In genomic region chr20:31508517-31509244, GRCh38 we compare ENCODE assay signal across 25 cellular contexts. TPM values are rescaled to one million over a fixed set of nuclear protein-coding genes. Genes with fewer than 3 reads are reported as not detected.
A peak's percentile ranks its signal among the peaks of the same experiment; 100 is the strongest.
DNase-seq lines count a peak whose midpoint lies in the region; ATAC-seq and TF ChIP-seq lines count a peak whose summit lies in the region.
"Had no signal": no experiment of that assay in that cellular context is flagged by ENCODE, and none has a peak within 500 bp of the region (broad histone marks: within the 10 kb centered on the region; RNA-seq: fewer than 3 reads in every experiment).

No MANE protein-coding gene starts in this region.

- H2AFZ ChIP-seq in GM23338 (peak overlapping the region; percentile 56), mesenchymal stem cell (ENCODE audit: low read depth, low read length) (no peak overlapping the region)
- H2AFZ ChIP-seq: PC-9 had no signal

- peaks cover 16% of the 10 kb centered on the region for H3K27me3 Mint-ChIP-seq in GM23338 (ENCODE audit: insufficient read depth, low read depth, poor library complexity)
- peaks cover 20% of the 10 kb centered on the region for H3K27me3 Mint-ChIP-seq in WTC11 (ENCODE audit: low read depth)

- H3K4me1 ChIP-seq in GM23338 (ENCODE audit: insufficient read depth) = peaks cover 8% of the 10 kb centered on the region
- H3K4me1 ChIP-seq in mesenchymal stem cell (ENCODE audit: control insufficient read depth, insufficient read depth, low read depth, low read length) = peaks cover 1% of the 10 kb centered on the region
- H3K4me1 ChIP-seq: HAP-1 had no signal

- no peak overlapping the region for H2BK15ac ChIP-seq in mesenchymal stem cell (ENCODE audit: low read depth, poor library complexity, severe bottlenecking)

- H3K79me2 ChIP-seq in GM23338 (replicated peaks; ENCODE audit: insufficient read depth) = no peaks in the 10 kb centered on the region

- H3K9me3 Mint-ChIP-seq in GM23338 (peaks cover 50% of the 10 kb centered on the region), WTC11 (peaks cover 18% of the 10 kb centered on the region)

- no peak overlapping the region for H3K23ac ChIP-seq in mesenchymal stem cell (ENCODE audit: low read length in 2 of 2)

- ATAC-seq in GM23338 (no peak), WTC11 (peak; percentile 52), GM18519 (IDR thresholded peaks at IDR 0.05; ENCODE audit: low FRiP score, unreplicated experiment) (no peak)
- ATAC-seq: T-helper 17 cell had no signal

- H3K4me3 ChIP-seq in GM23338 (no peak overlapping the region), mesenchymal stem cell (ENCODE audit: insufficient read depth in 1 of 2, low read depth in 1 of 2, low read length in 2 of 2) (no peak overlapping the region)
- H3K4me3 ChIP-seq: HAP-1, PC-9, SK-N-MC had no signal

- H2BK5ac ChIP-seq in mesenchymal stem cell (ENCODE audit: low read depth, low read length, poor library complexity, severe bottlenecking) = peak overlapping the region; percentile 9

- H3K27ac Mint-ChIP-seq in GM23338 = no peak overlapping the region
- no peak overlapping the region for H3K27ac Mint-ChIP-seq in WTC11
- H3K27ac Mint-ChIP-seq: HFFc6, T-helper 17 cell had no signal

- H3K36me3 Mint-ChIP-seq in GM23338 (ENCODE audit: low read depth) = no peaks in the 10 kb centered on the region; the same call in 2 of the 3 replicates
- no peaks in the 10 kb centered on the region for H3K36me3 Mint-ChIP-seq in WTC11

- peaks cover 5% of the 10 kb centered on the region for H3K9me3 ChIP-seq in mesenchymal stem cell (ENCODE audit: control insufficient read depth, low read length)
- H3K9me3 ChIP-seq: HAP-1 had no signal

- H3K27me3 ChIP-seq in GM23338 (ENCODE audit: insufficient read depth) (no peaks in the 10 kb centered on the region), mesenchymal stem cell (ENCODE audit: control insufficient read depth in 1 of 2, insufficient read depth in 1 of 2, low read length in 2 of 2) (no peaks in the 10 kb centered on the region)

- CTCF ChIA-PET in WTC11 (lab: Charles Lee) = no interaction called here

- H3K4me1 Mint-ChIP-seq in GM23338 (no peaks in the 10 kb centered on the region; the same call in 2 of the 3 replicates), WTC11 (no peaks in the 10 kb centered on the region)

- H3K79me1 ChIP-seq in mesenchymal stem cell (replicated peaks; ENCODE audit: low read length, poor library complexity, severe bottlenecking) = no peaks in the 10 kb centered on the region

- H2AK5ac ChIP-seq in mesenchymal stem cell (ENCODE audit: low read length, severe bottlenecking) = no peak overlapping the region

- peak; percentile 17 for DNase-seq in NCI-H82 (lab: John Stamatoyannopoulos, UW)
- DNase-seq in NCI-H82 treated with DMSO at 0.1 percent for 48 hours (lab: John Stamatoyannopoulos, UW; ENCODE audit: unreplicated experiment) = no peak
- DNase-seq in GM23338 (ENCODE audit: low spot score) = no peak
- no peak for DNase-seq in WTC11 (ENCODE audit: low spot score)
- no peak for DNase-seq in mesenchymal stem cell
- DNase-seq in NCI-H2196 treated with DMSO at 0.1 percent for 48 hours (lab: John Stamatoyannopoulos, UW; ENCODE audit: unreplicated experiment) = no peak
- DNase-seq: C1 segment of cervical spinal cord; CD4-positive, alpha-beta memory T cell; COR-L47; DMS 273 treated with DMSO at 0.1 percent for 48 hours; GOT3; HFFc6; MM.1S; NCI-H2029; NK-92 treated with Interleukin-12 subunit alpha and Interleukin-12 subunit beta, amount 100 ng/mL, for 24 hours; PC-9; RPMI8226; SIG-M5; T-helper 17 cell had no signal

- no peaks in the 10 kb centered on the region for H3K36me3 ChIP-seq in GM23338 (ENCODE audit: insufficient read depth)
- no peaks in the 10 kb centered on the region for H3K36me3 ChIP-seq in mesenchymal stem cell (ENCODE audit: control insufficient read depth in 1 of 2, insufficient read depth in 2 of 2, low read depth in 1 of 2, low read length in 2 of 2)
- H3K36me3 ChIP-seq: HAP-1 had no signal

- H3K4me2 ChIP-seq in GM23338 (no peak overlapping the region), mesenchymal stem cell (ENCODE audit: low read length, poor library complexity, severe bottlenecking) (no peak overlapping the region)
- H3K4me2 ChIP-seq: KMS-11, PC-9 had no signal

- H3K4me3 Mint-ChIP-seq in GM23338 = no peak overlapping the region
- H3K4me3 Mint-ChIP-seq in WTC11 = no peak overlapping the region
- H3K4me3 Mint-ChIP-seq: CD4-positive, alpha-beta memory T cell; HFFc6; T-helper 17 cell had no signal

- H4K20me1 ChIP-seq in GM23338 (replicated peaks; ENCODE audit: insufficient read depth) = no peaks in the 10 kb centered on the region

- peaks cover 3% of the 10 kb centered on the region; the same call in 1 of the 2 replicates for H3F3A ChIP-seq in GM23338 (replicated peaks; ENCODE audit: low read depth)

- no peak overlapping the region for H3K18ac ChIP-seq in mesenchymal stem cell (ENCODE audit: low read depth in 1 of 2, low read length in 2 of 2)

- H3K9me2 ChIP-seq in GM23338 (ENCODE audit: insufficient read depth) = no peaks in the 10 kb centered on the region

- H4K91ac ChIP-seq in mesenchymal stem cell (ENCODE audit: low read length) = no peak overlapping the region

- H3K27ac ChIP-seq in GM23338 (ENCODE audit: low read depth) (no peak overlapping the region), mesenchymal stem cell (ENCODE audit: low read length, poor library complexity, severe bottlenecking) (no peak overlapping the region)
- H3K27ac ChIP-seq: KMS-11, PC-9, SK-N-MC had no signal

- no peak overlapping the region for H4K8ac ChIP-seq in mesenchymal stem cell (ENCODE audit: low read length)

- no peak overlapping the region for H3K9ac ChIP-seq in mesenchymal stem cell (ENCODE audit: low read length)
- H3K9ac ChIP-seq: KMS-11 had no signal

- POLR2A ChIA-PET in WTC11 (lab: Charles Lee) = no interaction called here

- H2BK120ac ChIP-seq in mesenchymal stem cell (ENCODE audit: low read depth, low read length) = no peak overlapping the region

- TF ChIP-seq CTCF in GM23338 (conservative IDR thresholded peaks at IDR 0.05; ENCODE audit: low read depth in 2 of 2) (0 out of 4 replicates have a peak, but pooled peaks of 1 of the 2 experiments have one; percentile 9), WTC11 (IDR thresholded peaks at IDR 0.05) (no peak)

- no peak overlapping the region for H3K4ac ChIP-seq in mesenchymal stem cell (ENCODE audit: low read depth in 1 of 2, low read length in 2 of 2)

- H3K14ac ChIP-seq in mesenchymal stem cell (ENCODE audit: low read length in 2 of 2) = no peak overlapping the region

- no peak overlapping the region for H2BK12ac ChIP-seq in mesenchymal stem cell (ENCODE audit: low read length in 2 of 2)

- WGBS in mesenchymal stem cell = 70% methylated on average over 5 of the region's 5 CpGs

TF ChIP-seq in GM23338, 12 proteins besides CTCF, POLR2A, EP300 and RAD21:
- no peak for TF ChIP-seq EZH2 (IDR thresholded peaks at IDR 0.05; ENCODE audit: low read depth, unreplicated experiment)
- TF ChIP-seq NANOG (IDR thresholded peaks at IDR 0.05; ENCODE audit: borderline replicate concordance) = no peak
- no peak for TF ChIP-seq ETS1 (IDR thresholded peaks at IDR 0.05)
- no peak for TF ChIP-seq POLR2AphosphoS5 (IDR thresholded peaks at IDR 0.05; ENCODE audit: low read depth)
TF ChIP-seq in GM23338: peak in this region for 0.

TF ChIP-seq in WTC11, 78 proteins besides CTCF, POLR2A, EP300 and RAD21:
- TF ChIP-seq MLX (CRISPR knock-in tag; IDR thresholded peaks at IDR 0.05) (no peak), ELF4 (CRISPR knock-in tag; IDR thresholded peaks at IDR 0.05; ENCODE audit: low read depth) (no peak), ATF6 (CRISPR knock-in tag; IDR thresholded peaks at IDR 0.05) (no peak), ZBTB21 (CRISPR knock-in tag; IDR thresholded peaks at IDR 0.05; ENCODE audit: borderline replicate concordance) (no peak), FOXK1 (CRISPR knock-in tag; IDR thresholded peaks at IDR 0.05) (no peak), TCF7 (CRISPR knock-in tag; IDR thresholded peaks at IDR 0.05; ENCODE audit: low read depth) (no peak)

RNA-seq across cellular contexts. Expression of gene HM13, which starts 5.6 kb away (rescaled TPM):
- 103 and 126 TPM in 2 replicates for total RNA-seq in GM23338 (2014; rRNA removed; shearing (Covaris generic))
- polyA plus RNA-seq in GM23338 (2016; fragmentation: Nextera tagmentation; extraction: Ambion mirVana) = 147 and 150 TPM in 2 replicates
- 93.3 to 103 TPM (median 101 TPM) in 3 replicates for total RNA-seq in WTC11 (2021)
- 291 TPM for polyA plus RNA-seq in mesenchymal stem cell (2013, experiment 1 of 2)
- polyA plus RNA-seq in mesenchymal stem cell (2013, experiment 2 of 2) = 287 TPM

RNA-seq across cellular contexts. Expression of gene REM1, which starts 33.6 kb away (rescaled TPM):
- 0.28 TPM in 1 of 2 replicates, not detected in the other for total RNA-seq in GM23338 (2014; rRNA removed; shearing (Covaris generic))
- polyA plus RNA-seq in GM23338 (2016; fragmentation: Nextera tagmentation; extraction: Ambion mirVana) = not detected in 2 replicates
- not detected in 3 replicates for total RNA-seq in WTC11 (2021)
- not detected for polyA plus RNA-seq in mesenchymal stem cell (2013, experiment 1 of 2)
- polyA plus RNA-seq in mesenchymal stem cell (2013, experiment 2 of 2) = not detected
- total RNA-seq: CD4-positive, alpha-beta memory T cell; HFFc6; HT1080; NCI-H460; PC-9; T-helper 17 cell had no signal
- polyA plus RNA-seq: CD4-positive, alpha-beta memory T cell had no signal

RNA-seq across cellular contexts. Expression of gene DEFB124, which starts 33.8 kb away (rescaled TPM):
- 0.52 TPM in 1 of 2 replicates, not detected in the other for total RNA-seq in GM23338 (2014; rRNA removed; shearing (Covaris generic))
- not detected in 2 replicates for polyA plus RNA-seq in GM23338 (2016; fragmentation: Nextera tagmentation; extraction: Ambion mirVana)
- not detected in 3 replicates for total RNA-seq in WTC11 (2021)
- polyA plus RNA-seq in mesenchymal stem cell (2013, experiment 1 of 2) = not detected
- not detected for polyA plus RNA-seq in mesenchymal stem cell (2013, experiment 2 of 2)
- total RNA-seq: CD4-positive, alpha-beta memory T cell; HFFc6; HT1080; NCI-H460; PC-9; T-helper 17 cell had no signal
- polyA plus RNA-seq: CD4-positive, alpha-beta memory T cell had no signal
